27 cellular contexts compared by ENCODE assay signal in the genomic region with DNA sequence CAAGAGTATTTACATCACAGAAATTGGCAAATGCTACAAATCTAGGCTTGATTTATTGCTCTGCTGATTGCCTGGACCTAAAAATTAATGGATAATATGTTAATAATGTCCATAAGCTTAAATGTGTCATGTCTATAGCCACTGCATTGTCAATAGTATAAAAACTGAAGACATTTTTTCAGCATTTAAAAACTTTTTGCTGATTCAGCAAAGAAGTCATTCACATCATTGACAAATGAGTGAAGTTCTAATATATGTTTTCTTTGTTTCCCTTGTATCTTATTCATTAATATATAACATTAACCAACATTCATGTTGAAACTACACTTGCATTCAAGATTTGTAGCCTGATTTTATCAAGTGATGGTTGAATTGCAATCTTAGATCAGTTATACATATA.
"Had no signal": no experiment of that assay in that cellular context is flagged by ENCODE, and none has a peak within 500 bp of the region (broad histone marks: within the 10 kb centered on the region; RNA-seq: fewer than 3 reads in every experiment).

No MANE protein-coding gene starts in this region.

- H3K9me3 ChIP-seq: colonic mucosa, esophagus squamous epithelium, left lung, lower lobe of right lung, mucosa of descending colon had no signal

- DNase-seq: colonic mucosa; cortex of kidney; effector CD8-positive, alpha-beta T cell; effector memory CD8-positive, alpha-beta T cell; endodermal cell; erythroblast; esophagus squamous epithelium; foreskin fibroblast; foreskin melanocyte; gastrocnemius medialis; glutamatergic neuron; head of caudate nucleus; heart right ventricle; hippocampal formation; left cardiac atrium; left lung; left ventricle myocardium superior; lower lobe of right lung; mesenchymal stem cell; mucosa of descending colon had no signal

- H3K27ac Mint-ChIP-seq: dendritic cell treated with granulocyte-macrophage colony-stimulating factor and Interleukin-4, amounts not matched to agents 40 ng/mL and 50 ng/mL, for 4 days; effector memory CD8-positive, alpha-beta T cell; endodermal cell; mesothelial cell of epicardium had no signal

- ATAC-seq: effector memory CD8-positive, alpha-beta T cell; esophagus mucosa; gastrocnemius medialis; heart right ventricle; left cardiac atrium; left lung; left ventricle myocardium superior; lower lobe of right lung; mucosa of descending colon had no signal

- H3K27me3 ChIP-seq: colonic mucosa, gastrocnemius medialis had no signal

- H3K4me1 Mint-ChIP-seq: endodermal cell, mesothelial cell of epicardium had no signal

- H3K27ac ChIP-seq: colonic mucosa, epithelial cell of prostate, esophagus squamous epithelium, gastrocnemius medialis, heart right ventricle, left lung, lower lobe of right lung had no signal

- FAIRE-seq: endometrium, islet of Langerhans, keratinocyte had no signal

- H3K4me3 Mint-ChIP-seq: dendritic cell treated with granulocyte-macrophage colony-stimulating factor and Interleukin-4, amounts not matched to agents 40 ng/mL and 50 ng/mL, for 4 days; effector memory CD8-positive, alpha-beta T cell; endodermal cell; mesothelial cell of epicardium had no signal

- H3K36me3 Mint-ChIP-seq: mesothelial cell of epicardium had no signal

- H3K4me3 ChIP-seq: colonic mucosa, esophagus squamous epithelium, gastrocnemius medialis, heart right ventricle, left lung, lower lobe of right lung, mucosa of descending colon had no signal

- H3K36me3 ChIP-seq: colonic mucosa, esophagus squamous epithelium, gastrocnemius medialis, heart right ventricle, left lung, lower lobe of right lung had no signal

- H3K4me1 ChIP-seq: colonic mucosa, esophagus squamous epithelium, left lung, lower lobe of right lung had no signal
